Comparison of ENCODE assay signal across 1 cellular context in the genomic region with DNA sequence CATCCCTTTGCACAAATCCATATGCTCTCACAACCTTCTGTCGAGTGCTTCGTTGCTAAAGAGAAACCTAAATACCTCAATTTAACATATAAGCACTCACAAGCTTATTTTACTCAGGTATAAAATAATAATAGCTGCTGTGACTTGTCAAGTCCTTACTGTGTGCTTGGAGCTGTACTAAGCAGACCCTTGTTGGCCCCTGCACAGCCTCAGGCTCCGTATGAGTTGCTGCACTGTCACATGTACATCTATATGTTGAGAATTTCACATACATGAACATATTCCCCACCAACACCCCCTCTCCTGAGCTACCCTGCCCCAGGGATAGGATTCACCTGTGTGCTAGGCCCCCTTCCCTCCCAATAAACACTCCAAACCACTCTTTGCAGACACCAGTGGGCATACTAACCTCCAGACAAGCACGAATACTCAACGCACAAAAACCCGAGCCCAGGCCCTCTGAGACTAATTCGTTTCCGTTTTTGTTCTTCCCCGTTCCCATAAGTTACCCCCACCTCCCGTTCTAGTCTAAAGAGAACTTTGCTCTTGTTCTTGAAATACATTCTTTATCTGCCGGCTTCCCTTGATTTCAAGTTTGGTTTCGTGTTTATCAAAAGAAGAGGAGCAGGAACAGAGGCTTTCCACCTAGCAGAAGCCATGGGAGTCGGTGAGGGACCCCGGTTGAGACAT.
TF ChIP-seq lines count a peak whose summit lies in the region.

No MANE protein-coding gene starts in this region.

TF ChIP-seq in endothelial cell of umbilical vein, 7 proteins besides CTCF, POLR2A, EP300 and RAD21:
- TF ChIP-seq EZH2 (IDR thresholded peaks at IDR 0.05; ENCODE audit: borderline replicate concordance, low read depth, low read length, severe bottlenecking) (peak; percentile 54), JUN (IDR thresholded peaks at IDR 0.05; ENCODE audit: borderline replicate concordance, insufficient read depth, insufficient read length, low read depth) (no peak), MYC (IDR thresholded peaks at IDR 0.05; ENCODE audit: low read depth, low read length) (no peak), GATA2 (IDR thresholded peaks at IDR 0.05; ENCODE audit: insufficient read depth, insufficient read length, low read depth, low read length) (no peak), POLR2AphosphoS5 (IDR thresholded peaks at IDR 0.05; ENCODE audit: insufficient read depth, low read depth, low read length) (no peak), FOS (IDR thresholded peaks at IDR 0.05; ENCODE audit: borderline replicate concordance, insufficient read depth, low read length) (no peak)
- TF ChIP-seq, protein P1, sequence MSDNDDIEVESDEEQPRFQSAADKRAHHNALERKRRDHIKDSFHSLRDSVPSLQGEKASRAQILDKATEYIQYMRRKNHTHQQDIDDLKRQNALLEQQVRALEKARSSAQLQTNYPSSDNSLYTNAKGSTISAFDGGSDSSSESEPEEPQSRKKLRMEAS (IDR thresholded peaks at IDR 0.05; ENCODE audit: insufficient read depth, insufficient read length), result no peak
